2 cellular contexts compared by ENCODE assay signal in the genomic region with DNA sequence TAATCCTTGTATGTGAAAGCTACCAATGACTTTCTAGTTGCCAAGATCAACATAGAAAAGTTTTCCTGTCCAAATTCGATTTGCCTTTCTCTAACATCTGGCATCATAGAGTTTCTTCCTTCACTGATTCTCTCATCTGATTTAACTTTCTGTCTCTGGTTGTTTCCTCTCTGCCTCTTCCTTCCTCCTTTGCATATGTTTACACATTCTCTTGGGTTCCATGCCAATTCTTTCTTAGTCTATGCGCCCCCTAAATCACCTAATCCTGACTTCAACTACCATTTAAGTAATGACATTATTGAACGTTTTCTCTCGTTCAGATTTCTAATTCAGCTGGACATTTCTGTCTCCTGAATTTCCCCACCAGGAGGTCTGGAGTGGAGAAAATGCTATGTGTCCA.
TF ChIP-seq lines count a peak whose summit lies in the region.

No MANE protein-coding gene starts in this region.

TF ChIP-seq in A549, 52 proteins besides CTCF, POLR2A, EP300 and RAD21 (continued from another document):
- TF ChIP-seq, protein P1, sequence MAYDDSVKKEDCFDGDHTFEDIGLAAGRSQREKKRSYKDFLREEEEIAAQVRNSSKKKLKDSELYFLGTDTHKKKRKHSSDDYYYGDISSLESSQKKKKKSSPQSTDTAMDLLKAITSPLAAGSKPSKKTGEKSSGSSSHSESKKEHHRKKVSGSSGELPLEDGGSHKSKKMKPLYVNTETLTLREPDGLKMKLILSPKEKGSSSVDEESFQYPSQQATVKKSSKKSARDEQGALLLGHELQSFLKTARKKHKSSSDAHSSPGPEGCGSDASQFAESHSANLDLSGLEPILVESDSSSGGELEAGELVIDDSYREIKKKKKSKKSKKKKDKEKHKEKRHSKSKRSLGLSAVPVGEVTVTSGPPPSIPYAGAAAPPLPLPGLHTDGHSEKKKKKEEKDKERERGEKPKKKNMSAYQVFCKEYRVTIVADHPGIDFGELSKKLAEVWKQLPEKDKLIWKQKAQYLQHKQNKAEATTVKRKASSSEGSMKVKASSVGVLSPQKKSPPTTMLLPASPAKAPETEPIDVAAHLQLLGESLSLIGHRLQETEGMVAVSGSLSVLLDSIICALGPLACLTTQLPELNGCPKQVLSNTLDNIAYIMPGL (CRISPR knock-in tag; IDR thresholded peaks at IDR 0.05; ENCODE audit: borderline replicate concordance), result no peak
- no peak for TF ChIP-seq CBX8 (IDR thresholded peaks at IDR 0.05)
- TF ChIP-seq, protein P2, sequence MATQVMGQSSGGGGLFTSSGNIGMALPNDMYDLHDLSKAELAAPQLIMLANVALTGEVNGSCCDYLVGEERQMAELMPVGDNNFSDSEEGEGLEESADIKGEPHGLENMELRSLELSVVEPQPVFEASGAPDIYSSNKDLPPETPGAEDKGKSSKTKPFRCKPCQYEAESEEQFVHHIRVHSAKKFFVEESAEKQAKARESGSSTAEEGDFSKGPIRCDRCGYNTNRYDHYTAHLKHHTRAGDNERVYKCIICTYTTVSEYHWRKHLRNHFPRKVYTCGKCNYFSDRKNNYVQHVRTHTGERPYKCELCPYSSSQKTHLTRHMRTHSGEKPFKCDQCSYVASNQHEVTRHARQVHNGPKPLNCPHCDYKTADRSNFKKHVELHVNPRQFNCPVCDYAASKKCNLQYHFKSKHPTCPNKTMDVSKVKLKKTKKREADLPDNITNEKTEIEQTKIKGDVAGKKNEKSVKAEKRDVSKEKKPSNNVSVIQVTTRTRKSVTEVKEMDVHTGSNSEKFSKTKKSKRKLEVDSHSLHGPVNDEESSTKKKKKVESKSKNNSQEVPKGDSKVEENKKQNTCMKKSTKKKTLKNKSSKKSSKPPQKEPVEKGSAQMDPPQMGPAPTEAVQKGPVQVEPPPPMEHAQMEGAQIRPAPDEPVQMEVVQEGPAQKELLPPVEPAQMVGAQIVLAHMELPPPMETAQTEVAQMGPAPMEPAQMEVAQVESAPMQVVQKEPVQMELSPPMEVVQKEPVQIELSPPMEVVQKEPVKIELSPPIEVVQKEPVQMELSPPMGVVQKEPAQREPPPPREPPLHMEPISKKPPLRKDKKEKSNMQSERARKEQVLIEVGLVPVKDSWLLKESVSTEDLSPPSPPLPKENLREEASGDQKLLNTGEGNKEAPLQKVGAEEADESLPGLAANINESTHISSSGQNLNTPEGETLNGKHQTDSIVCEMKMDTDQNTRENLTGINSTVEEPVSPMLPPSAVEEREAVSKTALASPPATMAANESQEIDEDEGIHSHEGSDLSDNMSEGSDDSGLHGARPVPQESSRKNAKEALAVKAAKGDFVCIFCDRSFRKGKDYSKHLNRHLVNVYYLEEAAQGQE (IDR thresholded peaks at IDR 0.05), result no peak
- TF ChIP-seq JUNB (IDR thresholded peaks at IDR 0.05), result no peak
- TF ChIP-seq FOXS1 (CRISPR knock-in tag; IDR thresholded peaks at IDR 0.05), result no peak

TF ChIP-seq in PFSK-1, 5 proteins besides CTCF, POLR2A, EP300 and RAD21 (continued from another document):
- TF ChIP-seq, protein P2 (IDR thresholded peaks at IDR 0.05; ENCODE audit: insufficient read depth in 1 of 2, low read depth in 2 of 2, low read length in 2 of 2), result 0 out of 4 replicates have a peak, but pooled peaks of 1 of the 2 experiments have one; percentile 33
- TF ChIP-seq SIN3A (IDR thresholded peaks at IDR 0.05; ENCODE audit: borderline replicate concordance, insufficient read depth, low read length) (0 out of 2 replicates have a peak, but pooled peaks have one; percentile 14), POLR2AphosphoS5 (IDR thresholded peaks at IDR 0.05; ENCODE audit: low read depth, low read length) (0 out of 2 replicates have a peak, but pooled peaks have one; percentile 55)
